Comparison of ENCODE assay signal across 9 cellular contexts in genomic region chr3:196192036-196193001, GRCh38. TPM values are rescaled to one million over a fixed set of nuclear protein-coding genes. Genes with fewer than 3 reads are reported as not detected.
DNase-seq lines count a peak whose midpoint lies in the region; ATAC-seq and TF ChIP-seq lines count a peak whose summit lies in the region.
"Had no signal": no experiment of that assay in that cellular context is flagged by ENCODE, and none has a peak within 500 bp of the region (broad histone marks: within the 10 kb centered on the region; RNA-seq: fewer than 3 reads in every experiment).

No MANE protein-coding gene starts in this region.

- no peaks in the 10 kb centered on the region for H3K9me2 ChIP-seq in GM23338 (ENCODE audit: insufficient read depth)

- H3K79me2 ChIP-seq in GM23338 (replicated peaks; ENCODE audit: insufficient read depth) = no peaks in the 10 kb centered on the region

- no peak for TF ChIP-seq POLR2A in prostate gland (IDR thresholded peaks at IDR 0.05)

- H3K36me3 ChIP-seq in GM23338 (ENCODE audit: insufficient read depth) (no peaks in the 10 kb centered on the region), duodenal mucosa (ENCODE audit: control insufficient read depth in 1 of 2, insufficient read depth in 2 of 2, low read length in 2 of 2) (no peaks in the 10 kb centered on the region), prostate gland (no peaks in the 10 kb centered on the region)

- TF ChIP-seq CTCF in GM23338 (conservative IDR thresholded peaks at IDR 0.05; ENCODE audit: low read depth in 2 of 2) (peak; percentile 50 to 76), prostate gland (IDR thresholded peaks at IDR 0.05) (peak in 2 of 4 experiments; percentile 15 to 17)

- H3K4me3 ChIP-seq in GM23338 = no peak overlapping the region
- H3K4me3 ChIP-seq in duodenal mucosa (ENCODE audit: low read depth in 1 of 2, low read length in 2 of 2) = peak overlapping the region in 1 of 2 donors; percentile 0
- H3K4me3 ChIP-seq in prostate gland = no peak overlapping the region

- H3K27ac Mint-ChIP-seq in GM23338 = 0 out of 2 replicates have a peak overlapping the region, but pooled peaks have one; percentile 10

- H3K27ac ChIP-seq in GM23338 (ENCODE audit: low read depth) (no peak overlapping the region), duodenal mucosa (ENCODE audit: low read depth, low read length) (peak overlapping the region; percentile 79), prostate gland (peak overlapping the region; percentile 14 to 48)

- no peaks in the 10 kb centered on the region for H3K9me3 ChIP-seq in duodenal mucosa (ENCODE audit: control insufficient read depth in 1 of 2, low read length in 2 of 2)
- H3K9me3 ChIP-seq in prostate gland = no peaks in the 10 kb centered on the region

- no peaks in the 10 kb centered on the region for H4K20me1 ChIP-seq in GM23338 (replicated peaks; ENCODE audit: insufficient read depth)

- H3K27me3 ChIP-seq in GM23338 (ENCODE audit: insufficient read depth) (no peaks in the 10 kb centered on the region), duodenal mucosa (ENCODE audit: control insufficient read depth in 1 of 2, insufficient read depth in 2 of 2, low read length in 2 of 2) (no peaks in the 10 kb centered on the region), prostate gland (replicated peaks; ENCODE audit: insufficient read depth) (no peaks in the 10 kb centered on the region)

- H3K9me3 Mint-ChIP-seq in GM23338 = no peaks in the 10 kb centered on the region; the same call in 2 of the 3 replicates

- peak overlapping the region; percentile 45 to 54 for H3K9ac ChIP-seq in duodenal mucosa (ENCODE audit: low read depth in 1 of 2, low read length in 2 of 2)

- intact Hi-C loops in prostate gland (cut with DNase I) = no loop called here

- DNase-seq in GDM1 (lab: John Stamatoyannopoulos, UW) (peak; percentile 22), GM23338 (ENCODE audit: low spot score) (peak; percentile 68), T-helper 1 cell (peak in 4 of 5 donors; percentile 39 to 77 (median 40)), prostate gland (ENCODE audit: low spot score) (peak; percentile 39), AML-193 (lab: John Stamatoyannopoulos, UW) (no peak), NCI-H1694 (lab: John Stamatoyannopoulos, UW) (no peak)

- H2AFZ ChIP-seq in GM23338 = peak overlapping the region; percentile 43; the same call in 1 of the 2 replicates

- 65% methylated on average over 24 of the region's 24 CpGs for WGBS in prostate gland

- no peak overlapping the region for H3K4me3 Mint-ChIP-seq in GM23338

- peaks cover under 1% of the 10 kb centered on the region; the same call in 1 of the 2 replicates for H3K4me1 ChIP-seq in GM23338 (ENCODE audit: insufficient read depth)
- peaks cover 50 to 51% of the 10 kb centered on the region in 2 donors for H3K4me1 ChIP-seq in duodenal mucosa (ENCODE audit: control insufficient read depth in 1 of 2, insufficient read depth in 2 of 2, low read length in 2 of 2)
- no peaks in the 10 kb centered on the region for H3K4me1 ChIP-seq in prostate gland (replicated peaks)

- H3K4me1 Mint-ChIP-seq in GM23338 = peaks cover 16% of the 10 kb centered on the region; the same call in 2 of the 3 replicates

- H3K4me2 ChIP-seq in GM23338 = no peak overlapping the region

- ATAC-seq in GM23338 = peak; percentile 22
- no peak for ATAC-seq in HG03280 (IDR thresholded peaks at IDR 0.05; ENCODE audit: unreplicated experiment)

- peaks cover 6% of the 10 kb centered on the region for H3K27me3 Mint-ChIP-seq in GM23338 (ENCODE audit: insufficient read depth, low read depth, poor library complexity)

- no peaks in the 10 kb centered on the region for H3K36me3 Mint-ChIP-seq in GM23338 (ENCODE audit: low read depth)

- H3F3A ChIP-seq in GM23338 (replicated peaks; ENCODE audit: low read depth) = 0 out of 2 replicates have a peak, but pooled peaks cover 3% of the 10 kb centered on the region

TF ChIP-seq in GM23338, 12 proteins besides CTCF, POLR2A, EP300 and RAD21:
- TF ChIP-seq EZH2phosphoT487 (IDR thresholded peaks at IDR 0.05; ENCODE audit: unreplicated experiment) = no peak
- TF ChIP-seq ETS1 (IDR thresholded peaks at IDR 0.05) = no peak
- TF ChIP-seq ZNF331 (CRISPR knock-in tag; IDR thresholded peaks at IDR 0.05; ENCODE audit: low read depth) = no peak
- TF ChIP-seq POLR2AphosphoS5 (IDR thresholded peaks at IDR 0.05; ENCODE audit: low read depth) = no peak
- TF ChIP-seq REST (IDR thresholded peaks at IDR 0.05; ENCODE audit: unreplicated experiment) = no peak
- TF ChIP-seq EZH2 (IDR thresholded peaks at IDR 0.05; ENCODE audit: low read depth, unreplicated experiment) = no peak
- TF ChIP-seq STAT1 (IDR thresholded peaks at IDR 0.05; ENCODE audit: unreplicated experiment) = no peak
- no peak for TF ChIP-seq JUNB (IDR thresholded peaks at IDR 0.05; ENCODE audit: unreplicated experiment)
- no peak for TF ChIP-seq ZNF114 (CRISPR knock-in tag; IDR thresholded peaks at IDR 0.05)

RNA-seq across cellular contexts. Expression of gene ZDHHC19, which starts 18.9 kb away (rescaled TPM):
- total RNA-seq in GM23338 (2014; rRNA removed; shearing (Covaris generic)) = 1.3 TPM in 1 of 2 replicates, not detected in the other
- 15.4 and 15.7 TPM in 2 replicates for polyA plus RNA-seq in GM23338 (2016; fragmentation: Nextera tagmentation; extraction: Ambion mirVana)
- total RNA-seq in prostate gland = 1 to 10 TPM in 1 of 2 donors, not detected in 1; 3.9 TPM
- polyA plus RNA-seq: aorta had no signal

RNA-seq across cellular contexts. Expression of gene SLC51A, which starts 24.0 kb away (rescaled TPM):
- total RNA-seq in GM23338 (2014; rRNA removed; shearing (Covaris generic)) = 4.0 and 4.5 TPM in 2 replicates
- 6.7 and 7.1 TPM in 2 replicates for polyA plus RNA-seq in GM23338 (2016; fragmentation: Nextera tagmentation; extraction: Ambion mirVana)
- 10 to 100 TPM in 1 of 2 donors, under 1 TPM in 1; 0.55 to 32.1 TPM for total RNA-seq in prostate gland

Comparison
In these comparisons a context has a peak if more than half of its experiments do, and no peak if none do; other contexts are left out.
1. DNase-seq: peak in GDM1 (single experiment), GM23338 (single experiment), T-helper 1 cell (4 of 5) and prostate gland (single experiment); none in AML-193 (0 of 2) and NCI-H1694 (single experiment).